In the genomic region with DNA sequence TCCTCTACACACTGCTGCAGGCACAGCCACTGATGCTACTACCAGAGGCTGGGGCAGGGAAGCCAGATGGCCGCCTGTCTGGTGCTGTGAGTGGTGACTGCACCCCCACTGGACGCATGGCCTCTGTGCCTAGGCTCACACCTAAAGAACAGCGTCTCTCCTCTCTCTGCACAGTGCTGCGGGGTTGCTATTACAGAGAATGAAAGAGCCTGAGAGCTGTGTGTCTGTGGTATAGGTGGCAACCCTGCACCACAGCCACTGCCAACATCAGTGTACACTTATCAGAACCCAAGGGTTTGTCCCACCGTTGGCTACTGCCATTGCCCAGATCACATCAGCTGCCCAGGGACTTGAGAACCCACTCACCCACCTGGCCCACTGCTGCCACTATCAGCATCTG, we compare ENCODE assay signal across 14 cellular contexts. TPM values are rescaled to one million over a fixed set of nuclear protein-coding genes. Genes with fewer than 3 reads are reported as not detected.
DNase-seq lines count a peak whose midpoint lies in the region; ATAC-seq and TF ChIP-seq lines count a peak whose summit lies in the region.
"Had no signal": no experiment of that assay in that cellular context is flagged by ENCODE, and none has a peak within 500 bp of the region (broad histone marks: within the 10 kb centered on the region; RNA-seq: fewer than 3 reads in every experiment).

No MANE protein-coding gene starts in this region.

- H4K5ac ChIP-seq in IMR-90 (ENCODE audit: low read depth, low read length): no peak overlapping the region

- CTCF ChIA-PET in IMR-90 (lab: Yijun Ruan, JAX): no interaction called here

- H3K9me1 ChIP-seq in IMR-90 (ENCODE audit: insufficient read depth, low read length): no peaks in the 10 kb centered on the region; the same call in 1 of the 2 replicates

- H2BK5ac ChIP-seq in IMR-90 (ENCODE audit: low read depth, low read length, poor library complexity, severe bottlenecking): no peak overlapping the region

- H3K23ac ChIP-seq in IMR-90 (ENCODE audit: low read depth, low read length): no peak overlapping the region

- H4K20me1 ChIP-seq in BLaER1 treated with 17β-estradiol and CSF1 and Interleukin-3, amounts not matched to agents 10 nM and 100 nM: no peaks in the 10 kb centered on the region
- H4K20me1 ChIP-seq in IMR-90 (ENCODE audit: insufficient read depth, low read length): no peaks in the 10 kb centered on the region

- no TSS peak for BruUV-seq in IMR-90 (replicated peaks; lab: Mats Ljungman, UMichigan)

- peaks cover 40 to 46% of the 10 kb centered on the region in 2 donors for H3K4me1 Mint-ChIP-seq in natural killer cell

- no peak overlapping the region for H3K56ac ChIP-seq in IMR-90 (ENCODE audit: extremely low read depth, insufficient read depth, low read length)

- no peak overlapping the region for H3K4me3 Mint-ChIP-seq in natural killer cell
- H3K4me3 Mint-ChIP-seq: CD4-positive, alpha-beta memory T cell had no signal

- peak overlapping the region; percentile 13; the same call in 1 of the 2 replicates for H3K18ac ChIP-seq in IMR-90 (ENCODE audit: low read depth, low read length)

- 0 out of 2 replicates have a peak overlapping the region, but pooled peaks have one; percentile 7 for H3K4ac ChIP-seq in IMR-90 (ENCODE audit: low read depth, low read length)

- H3K14ac ChIP-seq in IMR-90 (replicated peaks; ENCODE audit: low read depth, low read length): no peak overlapping the region

- in situ Hi-C loops in IMR-90 (cut with MboI; ENCODE audit: low sequenced_read_pairs): no loop called here

- peak overlapping the region in 8 of 11 experiments; percentile 67 to 88 (median 78); a peak in 17 of 22 replicates for H3K4me2 ChIP-seq in BLaER1 treated with 17β-estradiol and CSF1 and Interleukin-3, amounts not matched to agents 10 nM and 100 nM
- no peak overlapping the region for H3K4me2 ChIP-seq in IMR-90 (ENCODE audit: low read depth, low read length)

- no peak overlapping the region for H4K8ac ChIP-seq in IMR-90 (ENCODE audit: low read depth in 2 of 2, low read length in 2 of 2)

- H3K27ac Mint-ChIP-seq in natural killer cell: peak overlapping the region; percentile 30 to 75

- no peak for TF ChIP-seq CTCF in IMR-90 (conservative IDR thresholded peaks at IDR 0.05; ENCODE audit: low read depth, low read length)
- no peak for TF ChIP-seq CTCF in natural killer cell (IDR thresholded peaks at IDR 0.05)

- peaks cover 6 to 43% (median 32%) of the 10 kb centered on the region in 11 experiments for H3K9me3 ChIP-seq in BLaER1 treated with 17β-estradiol and CSF1 and Interleukin-3, amounts not matched to agents 10 nM and 100 nM (replicated peaks in 1 of 11)
- no peaks in the 10 kb centered on the region for H3K9me3 ChIP-seq in IMR-90 (ENCODE audit: control insufficient read depth, insufficient read depth, low read length)

- dilution Hi-C loops in IMR-90 (cut with HindIII; ENCODE audit: low sequenced_read_pairs, unreplicated experiment): no loop called here

- no peak for ATAC-seq in IMR-90 (ENCODE audit: low read depth)
- ATAC-seq in natural killer cell: peak; percentile 19 to 69 (median 60)
- ATAC-seq: GM12878, HCT116, HepG2 had no signal

- DNase-seq in IMR-90 (no peak), natural killer cell (no peak), substantia nigra (lab: John Stamatoyannopoulos, UW) (no peak), NCI-H446 (lab: John Stamatoyannopoulos, UW) (no peak), T-helper 2 cell (no peak)
- DNase-seq in stimulated activated CD4-positive, alpha-beta T cell treated with anti-CD3 and anti-CD28 coated beads, Interleukin-12 subunit alpha, Interleukin-12 subunit beta, amount 100 ng/mL, for 4 hours: no peak
- DNase-seq: ACHN; C1 segment of cervical spinal cord; CD4-positive, alpha-beta memory T cell; DMS79 had no signal

- H3K27ac ChIP-seq in BLaER1 treated with 17β-estradiol and CSF1 and Interleukin-3, amounts not matched to agents 10 nM and 100 nM: peak overlapping the region in 10 of 11 experiments; percentile 42 to 94 (median 86); a peak in 19 of 22 replicates
- H3K27ac ChIP-seq in IMR-90 (ENCODE audit: insufficient read depth, low read length): no peak overlapping the region
- peak overlapping the region; percentile 38 for H3K27ac ChIP-seq in substantia nigra (ENCODE audit: low read depth, low read length, poor library complexity, severe bottlenecking)

- H3K9ac ChIP-seq in BLaER1 treated with 17β-estradiol and CSF1 and Interleukin-3, amounts not matched to agents 10 nM and 100 nM: peak overlapping the region in 5 of 11 experiments; percentile 59 to 76 (median 68); a peak in 7 of 22 replicates
- H3K9ac ChIP-seq in IMR-90 (ENCODE audit: low read depth, low read length): no peak overlapping the region

- peak overlapping the region; percentile 24; the same call in 1 of the 2 replicates for H4K91ac ChIP-seq in IMR-90 (ENCODE audit: insufficient read depth, low read depth, low read length)

- TF ChIP-seq POLR2A in IMR-90 (IDR thresholded peaks at IDR 0.05; ENCODE audit: low read depth, low read length): no peak

- no peak overlapping the region; the same call in 1 of the 2 replicates for H2AK5ac ChIP-seq in IMR-90 (ENCODE audit: low read depth, low read length)

- H2AFZ ChIP-seq in IMR-90 (replicated peaks; ENCODE audit: low read length, poor library complexity): peak overlapping the region; percentile 5

- peak overlapping the region in 1 of 10 experiments; percentile 2; a peak in 1 of 20 replicates for H3K4me3 ChIP-seq in BLaER1 treated with 17β-estradiol and CSF1 and Interleukin-3, amounts not matched to agents 10 nM and 100 nM
- no peak overlapping the region for H3K4me3 ChIP-seq in IMR-90 (ENCODE audit: insufficient read depth, low read depth, low read length)
- H3K4me3 ChIP-seq: GM12878 had no signal

- intact Hi-C loops in IMR-90 (cut with micrococcal nuclease) (loop anchor here (5.0 kb wide), 1 partner anchor 445 kb away; a partner anchor contains a TSS), natural killer cell (cut with micrococcal nuclease) (no loop called here)

- peak overlapping the region; percentile 23; the same call in 1 of the 3 replicates for H2BK15ac ChIP-seq in IMR-90 (ENCODE audit: low read depth, low read length)

- H3K27me3 Mint-ChIP-seq in natural killer cell (ENCODE audit: low read depth in 2 of 2): peaks cover 0 to 2% of the 10 kb centered on the region in 2 donors
- H3K27me3 Mint-ChIP-seq: CD4-positive, alpha-beta memory T cell had no signal

- no peaks in the 10 kb centered on the region for H3K27me3 ChIP-seq in BLaER1 treated with 17β-estradiol and CSF1 and Interleukin-3, amounts not matched to agents 10 nM and 100 nM
- no peaks in the 10 kb centered on the region for H3K27me3 ChIP-seq in IMR-90 (ENCODE audit: control insufficient read depth, insufficient read depth, low read length)

- peaks cover 34 to 80% (median 63%) of the 10 kb centered on the region in 10 experiments for H3K4me1 ChIP-seq in BLaER1 treated with 17β-estradiol and CSF1 and Interleukin-3, amounts not matched to agents 10 nM and 100 nM
- peaks cover 10% of the 10 kb centered on the region for H3K4me1 ChIP-seq in IMR-90 (ENCODE audit: control insufficient read depth, insufficient read depth, low read length)

- 0 out of 2 replicates have a peak overlapping the region, but pooled peaks have one; percentile 17 for H2BK20ac ChIP-seq in IMR-90 (ENCODE audit: low read depth, low read length)

- WGBS in IMR-90 (ENCODE audit: extremely low coverage in 2 of 2, insufficient read length in 1 of 2), 2 experiments: 100% methylated on average over 1 of the region's 5 CpGs; no CpG with 5 or more reads in 1 of the 2 experiments

- no peaks in the 10 kb centered on the region for H3K36me3 Mint-ChIP-seq in natural killer cell

- no peak overlapping the region for H2BK120ac ChIP-seq in IMR-90 (ENCODE audit: low read depth, low read length)

- H3K9me3 Mint-ChIP-seq in natural killer cell: peaks cover 0 to 4% of the 10 kb centered on the region in 2 donors

- POLR2A ChIA-PET in IMR-90 (lab: Charles Lee; ENCODE audit: unreplicated experiment): no interaction called here

- no peak for TF ChIP-seq RAD21 in IMR-90 (IDR thresholded peaks at IDR 0.05; ENCODE audit: low read length)

- H2AK9ac ChIP-seq in IMR-90 (replicated peaks; ENCODE audit: low read depth, low read length, poor library complexity): no peak overlapping the region

- no peaks in the 10 kb centered on the region for H3K36me3 ChIP-seq in BLaER1 treated with 17β-estradiol and CSF1 and Interleukin-3, amounts not matched to agents 10 nM and 100 nM
- H3K36me3 ChIP-seq in IMR-90 (ENCODE audit: control insufficient read depth, insufficient read depth, low read length): no peaks in the 10 kb centered on the region

- H3K79me1 ChIP-seq in IMR-90 (ENCODE audit: low read depth in 1 of 2, low read length in 2 of 2): no peaks in the 10 kb centered on the region

TF ChIP-seq in IMR-90, 13 proteins besides CTCF, POLR2A, EP300 and RAD21:
- TF ChIP-seq CHD1 (IDR thresholded peaks at IDR 0.05; ENCODE audit: low read depth, low read length): no peak
- TF ChIP-seq BHLHE40 (IDR thresholded peaks at IDR 0.05; ENCODE audit: low read depth, low read length): no peak
TF ChIP-seq in IMR-90: peak in this region for 0.

RNA-seq across cellular contexts. Expression of a gene that starts 4.1 kb away (rescaled TPM):
- 1.9 and 2.2 TPM in 2 replicates for total RNA-seq in IMR-90 (2012; rRNA removed)
- 0.67 and 1.1 TPM in 2 replicates for polyA plus RNA-seq in IMR-90 (2012; rRNA removed)
- 0.21 TPM in 2 replicates for polyA plus RNA-seq in IMR-90 (2012; cell fraction: cytosol; rRNA removed)
- polyA plus RNA-seq in IMR-90 (2012; cell fraction: nucleus; rRNA removed; ENCODE audit: low replicate concordance): 0.05 and 0.63 TPM in 2 replicates
- 100 to 1,000 TPM in 1 of 3 donors, 10 to 100 TPM in 2; 21.8 to 103 (median 34.9) TPM for total RNA-seq in natural killer cell

RNA-seq across cellular contexts. Expression of a gene that starts 30.0 kb away (rescaled TPM):
- total RNA-seq in IMR-90 (2012; rRNA removed) (7.3 and 7.8 TPM in 2 replicates), natural killer cell (10 to 100 TPM; 12.0 to 31.7 (median 12.2) TPM)
- polyA plus RNA-seq in IMR-90 (2012; rRNA removed): 2.8 and 3.5 TPM in 2 replicates
- 0.93 and 1.2 TPM in 2 replicates for polyA plus RNA-seq in IMR-90 (2012; cell fraction: cytosol; rRNA removed)
- 0.14 and 0.79 TPM in 2 replicates for polyA plus RNA-seq in IMR-90 (2012; cell fraction: nucleus; rRNA removed; ENCODE audit: low replicate concordance)

RNA-seq across cellular contexts. Expression of a gene that starts 46.2 kb away (rescaled TPM):
- total RNA-seq in IMR-90 (2012; rRNA removed) (31.9 and 32.5 TPM in 2 replicates), natural killer cell (10 to 100 TPM; 41.0 to 43.3 (median 41.1) TPM)
- polyA plus RNA-seq in IMR-90 (2012; rRNA removed): 16.7 and 23.1 TPM in 2 replicates
- 4.7 and 8.1 TPM in 2 replicates for polyA plus RNA-seq in IMR-90 (2012; cell fraction: cytosol; rRNA removed)
- polyA plus RNA-seq in IMR-90 (2012; cell fraction: nucleus; rRNA removed; ENCODE audit: low replicate concordance): 1.4 and 12.3 TPM in 2 replicates
